ENCODE assay signal across 23 cellular contexts in the genomic region with DNA sequence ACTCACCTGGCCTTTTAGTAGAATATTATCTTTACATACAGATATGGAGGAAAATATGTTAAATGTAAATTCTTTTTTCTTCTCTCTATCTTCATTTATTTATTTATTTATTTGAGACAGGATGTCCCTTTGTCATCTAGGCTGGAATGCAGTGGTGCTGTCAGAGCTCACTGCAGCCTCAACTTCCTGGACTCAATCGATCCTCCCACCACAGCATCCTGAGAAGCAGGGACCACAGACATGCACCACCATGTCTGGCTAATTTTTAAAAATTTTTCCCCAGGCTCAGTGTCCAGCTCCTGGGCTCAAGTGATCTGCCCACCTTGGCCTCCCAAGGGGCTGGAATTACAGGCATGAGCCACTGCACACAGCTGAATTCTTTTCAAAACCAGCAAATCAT.
"Had no signal": no experiment of that assay in that cellular context is flagged by ENCODE, and none has a peak within 500 bp of the region (broad histone marks: within the 10 kb centered on the region; RNA-seq: fewer than 3 reads in every experiment).

No MANE protein-coding gene starts in this region.

- H3K36me3 ChIP-seq: breast epithelium had no signal

- H3K27ac ChIP-seq: breast epithelium, coronary artery, PC-9 had no signal

- DNase-seq: activated B cell treated with CpG ODN at 0.5 μM for 24 hours; activated CD4-positive, alpha-beta T cell treated with anti-CD3 and anti-CD28 coated beads for 1 hour; activated CD4-positive, alpha-beta T cell treated with anti-CD3 and anti-CD28 coated beads, Interleukin-2, amount 10 ng/mL, durations not matched to agents 24 days and 14 days; activated CD4-positive, alpha-beta T cell treated with anti-CD3 and anti-CD28 coated beads, Interleukin-2, amount 50 U/mL, for 48 hours; activated CD8-positive, alpha-beta memory T cell treated with anti-CD3 and anti-CD28 coated beads, Interleukin-2, amount 10 ng/mL, durations not matched to agents 7 days and 5 days; activated effector memory CD4-positive, alpha-beta T cell treated with Interleukin-2 at 50 U/mL for 16 hours; activated naive CD4-positive, alpha-beta T cell; activated T-cell treated with anti-CD3 and anti-CD28 coated beads, Interleukin-2, amount 50 U/mL, for 24 hours; aorta; caudate nucleus; MM.1S; NCI-H1105; NCI-H1436; NCI-H1694 treated with DMSO at 0.1 percent for 48 hours; NCI-H2029 treated with DMSO at 0.1 percent for 48 hours; NCI-H510A treated with DMSO at 0.1 percent for 48 hours; NCI-H69; PC-9; SIG-M5; T-helper 17 cell; T-helper 9 cell had no signal

- H3K27me3 ChIP-seq: breast epithelium had no signal

- H3K9me3 ChIP-seq: breast epithelium had no signal

- H3K4me3 ChIP-seq: breast epithelium, coronary artery, PC-9 had no signal

- H3K4me1 ChIP-seq: breast epithelium had no signal

- ATAC-seq: activated CD8-positive, alpha-beta memory T cell treated with anti-CD3 and anti-CD28 coated beads, Interleukin-2, amount 10 ng/mL, durations not matched to agents 7 days and 5 days; T-helper 17 cell had no signal

- H2AFZ ChIP-seq: PC-9 had no signal

- H3K4me2 ChIP-seq: PC-9 had no signal
